ENCODE assay signal across 7 cellular contexts in genomic region chr3:45814322-45814721, GRCh38. TPM values are rescaled to one million over a fixed set of nuclear protein-coding genes. Genes with fewer than 3 reads are reported as not detected.
"Had no signal": no experiment of that assay in that cellular context is flagged by ENCODE, and none has a peak within 500 bp of the region (broad histone marks: within the 10 kb centered on the region; RNA-seq: fewer than 3 reads in every experiment).

No MANE protein-coding gene starts in this region.

- H3K4me1 Mint-ChIP-seq: GM23338, H9 had no signal

- FAIRE-seq: H1, H54, HTR-8/SVneo had no signal

- H3K27ac Mint-ChIP-seq: GM23338, H9 had no signal

- H3K4me3 ChIP-seq: GM23338 had no signal

- H3K4me3 Mint-ChIP-seq: GM23338, H9 had no signal

- H3K4me2 ChIP-seq: GM23338 had no signal

- H2AFZ ChIP-seq: GM23338 had no signal

- DNase-seq: H9, HCEC 1CT, IMR-90 had no signal

- ATAC-seq: GM23338 had no signal

RNA-seq across cellular contexts. Expression of gene SLC6A20, which starts 18.0 kb away (rescaled TPM):
- total RNA-seq: H1, IMR-90 had no signal
- polyA plus RNA-seq: IMR-90 had no signal
